Comparison of ENCODE assay signal across 2 cellular contexts in genomic region chr14:91059576-91060471, GRCh38.
TF ChIP-seq lines count a peak whose summit lies in the region.

No MANE protein-coding gene starts in this region.

TF ChIP-seq in HEK293, 187 proteins besides CTCF, POLR2A, EP300 and RAD21 (continued from another document and continues in another):
- TF ChIP-seq, protein P1, sequence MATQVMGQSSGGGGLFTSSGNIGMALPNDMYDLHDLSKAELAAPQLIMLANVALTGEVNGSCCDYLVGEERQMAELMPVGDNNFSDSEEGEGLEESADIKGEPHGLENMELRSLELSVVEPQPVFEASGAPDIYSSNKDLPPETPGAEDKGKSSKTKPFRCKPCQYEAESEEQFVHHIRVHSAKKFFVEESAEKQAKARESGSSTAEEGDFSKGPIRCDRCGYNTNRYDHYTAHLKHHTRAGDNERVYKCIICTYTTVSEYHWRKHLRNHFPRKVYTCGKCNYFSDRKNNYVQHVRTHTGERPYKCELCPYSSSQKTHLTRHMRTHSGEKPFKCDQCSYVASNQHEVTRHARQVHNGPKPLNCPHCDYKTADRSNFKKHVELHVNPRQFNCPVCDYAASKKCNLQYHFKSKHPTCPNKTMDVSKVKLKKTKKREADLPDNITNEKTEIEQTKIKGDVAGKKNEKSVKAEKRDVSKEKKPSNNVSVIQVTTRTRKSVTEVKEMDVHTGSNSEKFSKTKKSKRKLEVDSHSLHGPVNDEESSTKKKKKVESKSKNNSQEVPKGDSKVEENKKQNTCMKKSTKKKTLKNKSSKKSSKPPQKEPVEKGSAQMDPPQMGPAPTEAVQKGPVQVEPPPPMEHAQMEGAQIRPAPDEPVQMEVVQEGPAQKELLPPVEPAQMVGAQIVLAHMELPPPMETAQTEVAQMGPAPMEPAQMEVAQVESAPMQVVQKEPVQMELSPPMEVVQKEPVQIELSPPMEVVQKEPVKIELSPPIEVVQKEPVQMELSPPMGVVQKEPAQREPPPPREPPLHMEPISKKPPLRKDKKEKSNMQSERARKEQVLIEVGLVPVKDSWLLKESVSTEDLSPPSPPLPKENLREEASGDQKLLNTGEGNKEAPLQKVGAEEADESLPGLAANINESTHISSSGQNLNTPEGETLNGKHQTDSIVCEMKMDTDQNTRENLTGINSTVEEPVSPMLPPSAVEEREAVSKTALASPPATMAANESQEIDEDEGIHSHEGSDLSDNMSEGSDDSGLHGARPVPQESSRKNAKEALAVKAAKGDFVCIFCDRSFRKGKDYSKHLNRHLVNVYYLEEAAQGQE (tag by site-specific recombination; IDR thresholded peaks at IDR 0.05): 0 out of 2 replicates have a peak, but pooled peaks have one; percentile 46
- TF ChIP-seq ZSCAN30 (tag by site-specific recombination; IDR thresholded peaks at IDR 0.05): peak; percentile 36
- TF ChIP-seq KLF16 (tag by site-specific recombination; IDR thresholded peaks at IDR 0.05): peak; percentile 22
- peak; percentile 8; the same call in 1 of the 2 replicates for TF ChIP-seq ZBTB8A (tag by site-specific recombination; IDR thresholded peaks at IDR 0.05)
- no peak for TF ChIP-seq ZNF10 (tag by site-specific recombination; IDR thresholded peaks at IDR 0.05)
- TF ChIP-seq MEIS1 (CRISPR knock-in tag; IDR thresholded peaks at IDR 0.05; ENCODE audit: borderline replicate concordance): no peak
- TF ChIP-seq IKZF3 (tag by site-specific recombination; IDR thresholded peaks at IDR 0.05): 0 out of 2 replicates have a peak, but pooled peaks have one; percentile 38
- no peak for TF ChIP-seq ZSCAN18 (tag by site-specific recombination; IDR thresholded peaks at IDR 0.05)
- TF ChIP-seq, protein P2, sequence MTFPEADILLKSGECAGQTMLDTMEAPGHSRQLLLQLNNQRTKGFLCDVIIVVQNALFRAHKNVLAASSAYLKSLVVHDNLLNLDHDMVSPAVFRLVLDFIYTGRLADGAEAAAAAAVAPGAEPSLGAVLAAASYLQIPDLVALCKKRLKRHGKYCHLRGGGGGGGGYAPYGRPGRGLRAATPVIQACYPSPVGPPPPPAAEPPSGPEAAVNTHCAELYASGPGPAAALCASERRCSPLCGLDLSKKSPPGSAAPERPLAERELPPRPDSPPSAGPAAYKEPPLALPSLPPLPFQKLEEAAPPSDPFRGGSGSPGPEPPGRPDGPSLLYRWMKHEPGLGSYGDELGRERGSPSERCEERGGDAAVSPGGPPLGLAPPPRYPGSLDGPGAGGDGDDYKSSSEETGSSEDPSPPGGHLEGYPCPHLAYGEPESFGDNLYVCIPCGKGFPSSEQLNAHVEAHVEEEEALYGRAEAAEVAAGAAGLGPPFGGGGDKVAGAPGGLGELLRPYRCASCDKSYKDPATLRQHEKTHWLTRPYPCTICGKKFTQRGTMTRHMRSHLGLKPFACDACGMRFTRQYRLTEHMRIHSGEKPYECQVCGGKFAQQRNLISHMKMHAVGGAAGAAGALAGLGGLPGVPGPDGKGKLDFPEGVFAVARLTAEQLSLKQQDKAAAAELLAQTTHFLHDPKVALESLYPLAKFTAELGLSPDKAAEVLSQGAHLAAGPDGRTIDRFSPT (tag by site-specific recombination; IDR thresholded peaks at IDR 0.05): 0 out of 2 replicates have a peak, but pooled peaks have one; percentile 18
- no peak for TF ChIP-seq PRDM2 (tag by site-specific recombination; IDR thresholded peaks at IDR 0.05; ENCODE audit: borderline replicate concordance)

TF ChIP-seq in K562, 482 proteins besides CTCF, POLR2A, EP300 and RAD21 (continued from another document and continues in another):
- TF ChIP-seq CUX1 (CRISPR knock-in tag; IDR thresholded peaks at IDR 0.05) (no peak), L3MBTL2 (IDR thresholded peaks at IDR 0.05) (peak; percentile 15; the same call in 1 of the 2 replicates), SIRT6 (IDR thresholded peaks at IDR 0.05; ENCODE audit: low read depth, low read length) (no peak), KDM5B (IDR thresholded peaks at IDR 0.05; ENCODE audit: insufficient replicate concordance, low read depth, low read length) (peak; percentile 32), ZC3H4 (CRISPR knock-in tag; IDR thresholded peaks at IDR 0.05; ENCODE audit: borderline replicate concordance) (no peak), MAFG (tag; conservative IDR thresholded peaks at IDR 0.05) (no peak), NFATC3 (IDR thresholded peaks at IDR 0.05) (no peak), ZKSCAN1 (IDR thresholded peaks at IDR 0.05; ENCODE audit: low read depth, low read length) (no peak), THAP12 (CRISPR knock-in tag; IDR thresholded peaks at IDR 0.05) (no peak), MNT (conservative IDR thresholded peaks at IDR 0.05) (no peak; a peak in 2 of 4 replicates), IRF1 (CRISPR knock-in tag; IDR thresholded peaks at IDR 0.05; ENCODE audit: borderline replicate concordance) (no peak), CXXC5 (CRISPR knock-in tag; IDR thresholded peaks at IDR 0.05) (no peak)
- TF ChIP-seq, protein P3, sequence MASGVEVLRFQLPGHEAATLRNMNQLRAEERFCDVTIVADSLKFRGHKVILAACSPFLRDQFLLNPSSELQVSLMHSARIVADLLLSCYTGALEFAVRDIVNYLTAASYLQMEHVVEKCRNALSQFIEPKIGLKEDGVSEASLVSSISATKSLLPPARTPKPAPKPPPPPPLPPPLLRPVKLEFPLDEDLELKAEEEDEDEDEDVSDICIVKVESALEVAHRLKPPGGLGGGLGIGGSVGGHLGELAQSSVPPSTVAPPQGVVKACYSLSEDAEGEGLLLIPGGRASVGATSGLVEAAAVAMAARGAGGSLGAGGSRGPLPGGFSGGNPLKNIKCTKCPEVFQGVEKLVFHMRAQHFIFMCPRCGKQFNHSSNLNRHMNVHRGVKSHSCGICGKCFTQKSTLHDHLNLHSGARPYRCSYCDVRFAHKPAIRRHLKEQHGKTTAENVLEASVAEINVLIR (CRISPR knock-in tag; IDR thresholded peaks at IDR 0.05): no peak
- TF ChIP-seq, protein P4, sequence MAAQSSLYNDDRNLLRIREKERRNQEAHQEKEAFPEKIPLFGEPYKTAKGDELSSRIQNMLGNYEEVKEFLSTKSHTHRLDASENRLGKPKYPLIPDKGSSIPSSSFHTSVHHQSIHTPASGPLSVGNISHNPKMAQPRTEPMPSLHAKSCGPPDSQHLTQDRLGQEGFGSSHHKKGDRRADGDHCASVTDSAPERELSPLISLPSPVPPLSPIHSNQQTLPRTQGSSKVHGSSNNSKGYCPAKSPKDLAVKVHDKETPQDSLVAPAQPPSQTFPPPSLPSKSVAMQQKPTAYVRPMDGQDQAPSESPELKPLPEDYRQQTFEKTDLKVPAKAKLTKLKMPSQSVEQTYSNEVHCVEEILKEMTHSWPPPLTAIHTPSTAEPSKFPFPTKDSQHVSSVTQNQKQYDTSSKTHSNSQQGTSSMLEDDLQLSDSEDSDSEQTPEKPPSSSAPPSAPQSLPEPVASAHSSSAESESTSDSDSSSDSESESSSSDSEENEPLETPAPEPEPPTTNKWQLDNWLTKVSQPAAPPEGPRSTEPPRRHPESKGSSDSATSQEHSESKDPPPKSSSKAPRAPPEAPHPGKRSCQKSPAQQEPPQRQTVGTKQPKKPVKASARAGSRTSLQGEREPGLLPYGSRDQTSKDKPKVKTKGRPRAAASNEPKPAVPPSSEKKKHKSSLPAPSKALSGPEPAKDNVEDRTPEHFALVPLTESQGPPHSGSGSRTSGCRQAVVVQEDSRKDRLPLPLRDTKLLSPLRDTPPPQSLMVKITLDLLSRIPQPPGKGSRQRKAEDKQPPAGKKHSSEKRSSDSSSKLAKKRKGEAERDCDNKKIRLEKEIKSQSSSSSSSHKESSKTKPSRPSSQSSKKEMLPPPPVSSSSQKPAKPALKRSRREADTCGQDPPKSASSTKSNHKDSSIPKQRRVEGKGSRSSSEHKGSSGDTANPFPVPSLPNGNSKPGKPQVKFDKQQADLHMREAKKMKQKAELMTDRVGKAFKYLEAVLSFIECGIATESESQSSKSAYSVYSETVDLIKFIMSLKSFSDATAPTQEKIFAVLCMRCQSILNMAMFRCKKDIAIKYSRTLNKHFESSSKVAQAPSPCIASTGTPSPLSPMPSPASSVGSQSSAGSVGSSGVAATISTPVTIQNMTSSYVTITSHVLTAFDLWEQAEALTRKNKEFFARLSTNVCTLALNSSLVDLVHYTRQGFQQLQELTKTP (IDR thresholded peaks at IDR 0.05; ENCODE audit: low read depth in 1 of 2, partially characterized antibody in 2 of 2): no peak
